Comparison of ENCODE assay signal across 32 cellular contexts in genomic region chrX:115054876-115055275, GRCh38. TPM values are rescaled to one million over a fixed set of nuclear protein-coding genes. Genes with fewer than 3 reads are reported as not detected.
"Had no signal": no experiment of that assay in that cellular context is flagged by ENCODE, and none has a peak within 500 bp of the region (broad histone marks: within the 10 kb centered on the region; RNA-seq: fewer than 3 reads in every experiment).

No MANE protein-coding gene starts in this region.

- H3K9me3 Mint-ChIP-seq: activated B cell treated with CpG ODN at 0.5 μM for 24 hours; activated naive CD4-positive, alpha-beta T cell treated with anti-CD3 and anti-CD28 coated beads for 36 hours; activated naive CD4-positive, alpha-beta T cell treated with anti-CD3 and anti-CD28 coated beads, Interleukin-2, amount 50 U/mL, for 24 hours; activated T-cell treated with anti-CD3 and anti-CD28 coated beads, Interleukin-2, amount 50 U/mL, for 4 hours had no signal

- H3K27ac Mint-ChIP-seq: activated B cell treated with CpG ODN at 0.5 μM for 24 hours; activated CD8-positive, alpha-beta T cell treated with anti-CD3 and anti-CD28 coated beads for 36 hours; activated naive CD4-positive, alpha-beta T cell treated with anti-CD3 and anti-CD28 coated beads for 36 hours; activated naive CD4-positive, alpha-beta T cell treated with anti-CD3 and anti-CD28 coated beads, Interleukin-2, amount 50 U/mL, for 24 hours; activated naive CD8-positive, alpha-beta T cell treated with anti-CD3 and anti-CD28 coated beads for 36 hours; activated naive CD8-positive, alpha-beta T cell treated with anti-CD3 and anti-CD28 coated beads, Interleukin-2, amount 50 U/mL, for 24 hours; activated T-helper 2 cell treated with anti-CD3 and anti-CD28 coated beads, Interferon-gamma antibody, Interleukin-2, Interleukin-4, amounts not matched to agents 10 μg/mL and 5 μg/mL and 100 μg/mL, durations not matched to agents 14 hours and 24 hours and 36 hours; T-cell; T-helper 1 cell treated with Interleukin-12 subunit alpha and Interleukin-12 subunit beta and Interleukin-4 antibody, amounts not matched to agents 30 μg/mL and 1 μg/mL, for 36 hours; T-helper 2 cell treated with Interferon-gamma antibody and Interleukin-4, amounts not matched to agents 5 μg/mL and 100 μg/mL, for 36 hours had no signal

- DNase-seq: activated B cell treated with CpG ODN at 0.5 μM for 24 hours; activated CD4-positive, alpha-beta T cell treated with anti-CD3 and anti-CD28 coated beads for 48 hours; activated CD4-positive, alpha-beta T cell treated with anti-CD3 and anti-CD28 coated beads, Interleukin-2, amount 50 U/mL, for 1 hour; activated CD4-positive, alpha-beta T cell treated with anti-CD3 and anti-CD28 coated beads, Interleukin-2, amount 50 U/mL, for 48 hours; activated CD8-positive, alpha-beta memory T cell treated with anti-CD3 and anti-CD28 coated beads for 24 hours; activated CD8-positive, alpha-beta T cell treated with anti-CD3 and anti-CD28 coated beads for 36 hours; activated effector memory CD4-positive, alpha-beta T cell treated with anti-CD3 and anti-CD28 coated beads, Interleukin-2, amount 50 U/mL, for 16 hours; activated naive CD4-positive, alpha-beta T cell treated with anti-CD3 and anti-CD28 coated beads for 36 hours; activated naive CD8-positive, alpha-beta T cell treated with anti-CD3 and anti-CD28 coated beads for 36 hours; activated naive CD8-positive, alpha-beta T cell treated with anti-CD3 and anti-CD28 coated beads, Interleukin-2, amount 50 U/mL, for 24 hours; activated T-cell treated with anti-CD3 and anti-CD28 coated beads, Interleukin-2, amount 50 U/mL, for 4 hours; brain microvascular endothelial cell; central memory CD4-positive, alpha-beta T cell; cerebellar nuclear complex; colonic mucosa; effector CD8-positive, alpha-beta T cell; foreskin melanocyte; SW 1271; T-cell; T1000; WERI-Rb-1 had no signal

- H3K4me1 Mint-ChIP-seq: activated B cell treated with CpG ODN at 0.5 μM for 24 hours; activated naive CD4-positive, alpha-beta T cell treated with anti-CD3 and anti-CD28 coated beads, Interleukin-2, amount 50 U/mL, for 24 hours; activated naive CD8-positive, alpha-beta T cell treated with anti-CD3 and anti-CD28 coated beads for 36 hours; activated naive CD8-positive, alpha-beta T cell treated with anti-CD3 and anti-CD28 coated beads, Interleukin-2, amount 50 U/mL, for 24 hours; T-cell had no signal

- H3K27me3 ChIP-seq: ascending aorta, brain microvascular endothelial cell, cardiac muscle cell, colonic mucosa, gastroesophageal sphincter had no signal

- H3K4me3 Mint-ChIP-seq: activated B cell treated with CpG ODN at 0.5 μM for 24 hours; activated CD8-positive, alpha-beta T cell treated with anti-CD3 and anti-CD28 coated beads for 36 hours; activated naive CD4-positive, alpha-beta T cell treated with anti-CD3 and anti-CD28 coated beads for 36 hours; activated naive CD4-positive, alpha-beta T cell treated with anti-CD3 and anti-CD28 coated beads, Interleukin-2, amount 50 U/mL, for 24 hours; activated naive CD8-positive, alpha-beta T cell treated with anti-CD3 and anti-CD28 coated beads for 36 hours; activated naive CD8-positive, alpha-beta T cell treated with anti-CD3 and anti-CD28 coated beads, Interleukin-2, amount 50 U/mL, for 24 hours; activated T-cell treated with anti-CD3 and anti-CD28 coated beads, Interleukin-2, amount 50 U/mL, for 4 hours; T-cell; T-helper 1 cell treated with Interleukin-12 subunit alpha and Interleukin-12 subunit beta and Interleukin-4 antibody, amounts not matched to agents 30 μg/mL and 1 μg/mL, for 36 hours; T-helper 2 cell treated with Interferon-gamma antibody and Interleukin-4, amounts not matched to agents 5 μg/mL and 100 μg/mL, for 36 hours had no signal

- H3K27ac ChIP-seq: ascending aorta, brain microvascular endothelial cell, cardiac muscle cell, colonic mucosa, gastroesophageal sphincter, WERI-Rb-1 had no signal

- H3K9me3 ChIP-seq: ascending aorta, colonic mucosa, gastroesophageal sphincter had no signal

- H3K4me3 ChIP-seq: ascending aorta, cardiac muscle cell, colonic mucosa, gastroesophageal sphincter had no signal

- ATAC-seq: activated CD4-positive, CD25-positive, alpha-beta regulatory T cell treated with anti-CD3 and anti-CD28 coated beads, Interleukin-2, amount 50 U/mL, for 24 hours; activated CD8-positive, alpha-beta T cell treated with anti-CD3 and anti-CD28 coated beads for 36 hours; activated naive CD8-positive, alpha-beta T cell treated with anti-CD3 and anti-CD28 coated beads, Interleukin-2, amount 50 U/mL, for 24 hours; activated T-cell treated with anti-CD3 and anti-CD28 coated beads, Interleukin-2, amount 50 U/mL, for 4 hours; esophagus mucosa; gastroesophageal sphincter; T-cell had no signal

- H3K27me3 Mint-ChIP-seq: activated B cell treated with CpG ODN at 0.5 μM for 24 hours; activated CD8-positive, alpha-beta T cell treated with anti-CD3 and anti-CD28 coated beads for 36 hours; activated naive CD4-positive, alpha-beta T cell treated with anti-CD3 and anti-CD28 coated beads, Interleukin-2, amount 50 U/mL, for 24 hours; activated naive CD8-positive, alpha-beta T cell treated with anti-CD3 and anti-CD28 coated beads for 36 hours; activated naive CD8-positive, alpha-beta T cell treated with anti-CD3 and anti-CD28 coated beads, Interleukin-2, amount 50 U/mL, for 24 hours had no signal

- H3K36me3 ChIP-seq: ascending aorta, brain microvascular endothelial cell, cardiac muscle cell, colonic mucosa, gastroesophageal sphincter, WERI-Rb-1 had no signal

- H3K36me3 Mint-ChIP-seq: activated naive CD4-positive, alpha-beta T cell treated with anti-CD3 and anti-CD28 coated beads, Interleukin-2, amount 50 U/mL, for 24 hours; activated naive CD8-positive, alpha-beta T cell treated with anti-CD3 and anti-CD28 coated beads for 36 hours; T-cell had no signal

- FAIRE-seq: endometrium, endothelial cell of umbilical vein had no signal

- H3K4me1 ChIP-seq: ascending aorta, colonic mucosa had no signal

RNA-seq across cellular contexts. Expression of gene IL13RA2, which starts 37.5 kb away (rescaled TPM):
- total RNA-seq: activated B cell treated with CpG ODN at 0.5 μM for 24 hours; activated CD8-positive, alpha-beta T cell treated with anti-CD3 and anti-CD28 coated beads for 36 hours; activated naive CD4-positive, alpha-beta T cell treated with anti-CD3 and anti-CD28 coated beads for 36 hours; activated naive CD8-positive, alpha-beta T cell treated with anti-CD3 and anti-CD28 coated beads for 36 hours; activated T-cell treated with anti-CD3 and anti-CD28 coated beads, Interleukin-2, amount 50 U/mL, for 4 hours; activated T-helper 2 cell treated with anti-CD3 and anti-CD28 coated beads, Interferon-gamma antibody, Interleukin-2, Interleukin-4, amounts not matched to agents 10 μg/mL and 5 μg/mL and 100 μg/mL, durations not matched to agents 14 hours and 24 hours and 36 hours; cardiac muscle cell; endothelial cell of umbilical vein; T-cell had no signal
- polyA plus RNA-seq: cardiac muscle cell, endothelial cell of umbilical vein had no signal
